13 cellular contexts compared by ENCODE assay signal in genomic region chr16:58345574-58346354, GRCh38. TPM values are rescaled to one million over a fixed set of nuclear protein-coding genes. Genes with fewer than 3 reads are reported as not detected.
DNase-seq lines count a peak whose midpoint lies in the region; ATAC-seq, FAIRE-seq and TF ChIP-seq lines count a peak whose summit lies in the region.
"Had no signal": no experiment of that assay in that cellular context is flagged by ENCODE, and none has a peak within 500 bp of the region (broad histone marks: within the 10 kb centered on the region; RNA-seq: fewer than 3 reads in every experiment).

No MANE protein-coding gene starts in this region.

- no peak for FAIRE-seq in HepG2 (lab: Jason Lieb, UNC)

- H3K27me3 ChIP-seq in liver (ENCODE audit: control insufficient read depth in 4 of 4, insufficient read depth in 4 of 4, low read length in 3 of 4) (peaks cover 0 to 6% (median 3%) of the 10 kb centered on the region in 4 donors), HepG2 (ENCODE audit: control insufficient read depth in 1 of 2, insufficient read depth in 2 of 2, low read length in 2 of 2) (peaks cover 0 to 16% of the 10 kb centered on the region in 2 experiments; a peak in 2 of 5 replicates), OCI-LY1 (ENCODE audit: insufficient read depth, low read length) (no peaks in the 10 kb centered on the region), MG63 (peaks cover 15% of the 10 kb centered on the region)

- TF ChIP-seq RAD21 in liver (IDR thresholded peaks at IDR 0.05) (peak; percentile 18), HepG2 (CRISPR knock-in tag; IDR thresholded peaks at IDR 0.05) (no peak)

- peaks cover 35% of the 10 kb centered on the region for H3K27me3 Mint-ChIP-seq in activated naive CD8-positive, alpha-beta T cell treated with anti-CD3 and anti-CD28 coated beads, Interleukin-2, amount 50 U/mL, for 24 hours
- H3K27me3 Mint-ChIP-seq in nephron progenitor cell (ENCODE audit: low read depth, poor library complexity), result peaks cover 30% of the 10 kb centered on the region

- intact Hi-C loops in HepG2 (cut with micrococcal nuclease; ENCODE audit: unreplicated experiment), result no loop called here

- H3K9me2 ChIP-seq in OCI-LY1 (ENCODE audit: low read depth, low read length), result no peaks in the 10 kb centered on the region

- H3K79me2 ChIP-seq in HepG2 (ENCODE audit: insufficient read depth, low read length) (no peaks in the 10 kb centered on the region), OCI-LY1 (ENCODE audit: insufficient read depth, low read length) (no peaks in the 10 kb centered on the region)

- TF ChIP-seq EP300 in HepG2 (IDR thresholded peaks at IDR 0.05; ENCODE audit: low read depth in 2 of 2, low read length in 2 of 2) (no peak), HepG2 (CRISPR knock-in tag; IDR thresholded peaks at IDR 0.05; ENCODE audit: borderline replicate concordance) (no peak)

- H3K4me1 Mint-ChIP-seq in activated naive CD8-positive, alpha-beta T cell treated with anti-CD3 and anti-CD28 coated beads, Interleukin-2, amount 50 U/mL, for 24 hours, result no peaks in the 10 kb centered on the region
- peaks cover 11% of the 10 kb centered on the region for H3K4me1 Mint-ChIP-seq in nephron progenitor cell
- H3K4me1 Mint-ChIP-seq: stimulated activated memory B cell treated with anti-CD40 and anti-IgM and Interleukin-4, amounts not matched to agents 10 μg/mL and 1 μg/mL and 100 μg/mL, for 72 hours had no signal

- no peak overlapping the region for H3K4me3 ChIP-seq in liver (ENCODE audit: low read depth in 1 of 3, low read length in 3 of 3)
- no peak overlapping the region for H3K4me3 ChIP-seq in HepG2 (replicated peaks in 1 of 3; ENCODE audit: insufficient read depth in 1 of 3, low read depth in 2 of 3, low read length in 3 of 3)
- H3K4me3 ChIP-seq in OCI-LY1 (ENCODE audit: low read depth, low read length, poor library complexity, severe bottlenecking), result peak overlapping the region; percentile 9
- no peak overlapping the region for H3K4me3 ChIP-seq in MG63

- WGBS in liver, result 80% methylated on average over 14 of the region's 14 CpGs
- 32% methylated on average over 14 of the region's 14 CpGs for WGBS in HepG2 (ENCODE audit: low lambda C conversion rate)

- H3K36me3 Mint-ChIP-seq in activated naive CD8-positive, alpha-beta T cell treated with anti-CD3 and anti-CD28 coated beads, Interleukin-2, amount 50 U/mL, for 24 hours (ENCODE audit: low read depth), result no peaks in the 10 kb centered on the region
- H3K36me3 Mint-ChIP-seq in nephron progenitor cell (ENCODE audit: low read depth), result no peaks in the 10 kb centered on the region
- H3K36me3 Mint-ChIP-seq: stimulated activated memory B cell treated with anti-CD40 and anti-IgM and Interleukin-4, amounts not matched to agents 10 μg/mL and 1 μg/mL and 100 μg/mL, for 72 hours had no signal

- no peaks in the 10 kb centered on the region for H3F3A ChIP-seq in OCI-LY1 (ENCODE audit: insufficient read depth, low read length)

- in situ Hi-C loops in HepG2 (cut with HindIII; ENCODE audit: extremely low pct_ligation_motif_present, low pct_unique_long_range_greater_than_20kb), result no loop called here

- H3K27ac ChIP-seq in liver (ENCODE audit: low read depth in 1 of 2, low read length in 2 of 2), result no peak overlapping the region
- H3K27ac ChIP-seq in HepG2 (ENCODE audit: extremely low read length, insufficient read depth, low read length), result no peak overlapping the region
- H3K27ac ChIP-seq in OCI-LY1 (ENCODE audit: low read depth, low read length, poor library complexity, severe bottlenecking), result no peak overlapping the region

- H3K4me1 ChIP-seq in liver (ENCODE audit: control insufficient read depth in 4 of 4, insufficient read depth in 4 of 4, low read length in 3 of 4), result no peaks in the 10 kb centered on the region
- H3K4me1 ChIP-seq in HepG2 (ENCODE audit: insufficient read depth, low read length), result no peaks in the 10 kb centered on the region
- H3K4me1 ChIP-seq in OCI-LY1 (ENCODE audit: insufficient read depth, low read length, severe bottlenecking), result peaks cover 17% of the 10 kb centered on the region

- TF ChIP-seq CTCF in liver (IDR thresholded peaks at IDR 0.05; ENCODE audit: low read depth, low read length, missing input control) (no peak), HepG2 (CRISPR knock-in tag; IDR thresholded peaks at IDR 0.05) (no peak), OCI-LY1 (IDR thresholded peaks at IDR 0.05; ENCODE audit: low read length) (peak; percentile 43), nephron progenitor cell (IDR thresholded peaks at IDR 0.05) (no peak)

- CTCF ChIA-PET in HepG2 (lab: Yijun Ruan, JAX; ENCODE audit: low intra/inter-chr PET ratio, low total read pairs), result no interaction called here

- POLR2A ChIA-PET in HepG2 (lab: Yijun Ruan, JAX), result no interaction called here

- H3K9me3 Mint-ChIP-seq in activated naive CD8-positive, alpha-beta T cell treated with anti-CD3 and anti-CD28 coated beads, Interleukin-2, amount 50 U/mL, for 24 hours, result no peaks in the 10 kb centered on the region
- no peaks in the 10 kb centered on the region for H3K9me3 Mint-ChIP-seq in nephron progenitor cell
- H3K9me3 Mint-ChIP-seq: stimulated activated memory B cell treated with anti-CD40 and anti-IgM and Interleukin-4, amounts not matched to agents 10 μg/mL and 1 μg/mL and 100 μg/mL, for 72 hours had no signal

- H3K9me3 ChIP-seq in liver (ENCODE audit: control insufficient read depth in 4 of 4, low read length in 3 of 4), result no peaks in the 10 kb centered on the region
- H3K9me3 ChIP-seq in HepG2 (ENCODE audit: low read length), result no peaks in the 10 kb centered on the region
- H3K9me3 ChIP-seq in OCI-LY1 (ENCODE audit: low read length), result no peaks in the 10 kb centered on the region
- H3K9me3 ChIP-seq in MG63, result no peaks in the 10 kb centered on the region

- H3K4me2 ChIP-seq in HepG2 (ENCODE audit: low read depth, low read length), result no peak overlapping the region
- H3K4me2 ChIP-seq in OCI-LY1 (ENCODE audit: low read length), result peak overlapping the region; percentile 28; the same call in 1 of the 2 replicates

- H3K4me3 Mint-ChIP-seq in activated naive CD8-positive, alpha-beta T cell treated with anti-CD3 and anti-CD28 coated beads, Interleukin-2, amount 50 U/mL, for 24 hours, result no peak overlapping the region
- no peak overlapping the region for H3K4me3 Mint-ChIP-seq in nephron progenitor cell
- H3K4me3 Mint-ChIP-seq: stimulated activated memory B cell treated with anti-CD40 and anti-IgM and Interleukin-4, amounts not matched to agents 10 μg/mL and 1 μg/mL and 100 μg/mL, for 72 hours had no signal

- no peak for DNase-seq in HepG2 (ENCODE audit: low spot score)
- DNase-seq in dermis blood vessel endothelial cell, result peak; percentile 29
- DNase-seq in NCI-H510A (lab: John Stamatoyannopoulos, UW), result no peak
- no peak for DNase-seq in MG63
- no peak for DNase-seq in activated naive CD8-positive, alpha-beta T cell treated with anti-CD3 and anti-CD28 coated beads, Interleukin-2, amount 50 U/mL, for 24 hours
- DNase-seq in nephron progenitor cell, result no peak
- DNase-seq: activated CD8-positive, alpha-beta memory T cell treated with anti-CD3 and anti-CD28 coated beads, Interleukin-2, amount 50 U/mL, for 48 hours; central memory CD4-positive, alpha-beta T cell; foreskin melanocyte; mesenchymal stem cell had no signal

- H3K9ac ChIP-seq in liver (ENCODE audit: low read depth in 1 of 2, low read length in 2 of 2), result no peak overlapping the region
- no peak overlapping the region for H3K9ac ChIP-seq in HepG2 (ENCODE audit: insufficient read depth, low read depth, low read length)
- no peak overlapping the region for H3K9ac ChIP-seq in OCI-LY1 (ENCODE audit: low read length)

- H3K27ac Mint-ChIP-seq in activated naive CD8-positive, alpha-beta T cell treated with anti-CD3 and anti-CD28 coated beads, Interleukin-2, amount 50 U/mL, for 24 hours, result no peak overlapping the region
- no peak overlapping the region for H3K27ac Mint-ChIP-seq in nephron progenitor cell
- H3K27ac Mint-ChIP-seq: stimulated activated memory B cell treated with anti-CD40 and anti-IgM and Interleukin-4, amounts not matched to agents 10 μg/mL and 1 μg/mL and 100 μg/mL, for 72 hours had no signal

- H2AFZ ChIP-seq in HepG2 (ENCODE audit: low read length) (no peak overlapping the region), OCI-LY1 (ENCODE audit: low read length) (no peak overlapping the region)

- ATAC-seq in HepG2, result no peak
- no peak for ATAC-seq in activated naive CD8-positive, alpha-beta T cell treated with anti-CD3 and anti-CD28 coated beads, Interleukin-2, amount 50 U/mL, for 24 hours
- ATAC-seq: stimulated activated memory B cell treated with anti-CD40 and anti-IgM and Interleukin-4, amounts not matched to agents 10 μg/mL and 1 μg/mL and 100 μg/mL, for 72 hours had no signal

- TF ChIP-seq POLR2A in HepG2 (IDR thresholded peaks at IDR 0.05; ENCODE audit: insufficient read depth in 1 of 2, low read depth in 2 of 2, low read length in 2 of 2), result no peak

- H3K36me3 ChIP-seq in liver (ENCODE audit: control insufficient read depth in 4 of 4, insufficient read depth in 3 of 4, low read depth in 1 of 4, low read length in 3 of 4), result no peaks in the 10 kb centered on the region
- H3K36me3 ChIP-seq in HepG2 (replicated peaks in 1 of 2; ENCODE audit: control insufficient read depth in 1 of 2, insufficient read depth in 2 of 2, low read length in 2 of 2), result no peaks in the 10 kb centered on the region
- H3K36me3 ChIP-seq in OCI-LY1 (ENCODE audit: insufficient read depth, low read length), result no peaks in the 10 kb centered on the region
- no peaks in the 10 kb centered on the region for H3K36me3 ChIP-seq in MG63

- H4K20me1 ChIP-seq in HepG2 (ENCODE audit: insufficient read depth, low read length) (no peaks in the 10 kb centered on the region), OCI-LY1 (ENCODE audit: insufficient read depth, low read length) (no peaks in the 10 kb centered on the region)

- BruUV-seq in HepG2 (replicated peaks; lab: Mats Ljungman, UMichigan), result no TSS peak

RNA-seq across cellular contexts. Expression of gene GINS3, which starts 46.5 kb away (rescaled TPM):
- total RNA-seq in liver, result 1 to 10 TPM in 1 of 2 donors, under 1 TPM in 1; 0.92 to 5.9 TPM
- 1 to 10 TPM in 1 of 2 donors, under 1 TPM in 1; 0.76 to 1.5 TPM for polyA plus RNA-seq in liver
- total RNA-seq in HepG2 (2016; rRNA removed; fragmentation: Illumina TruSeq; extraction: Trizol), result 19.3 and 28.4 TPM in 2 replicates
- 4.4 and 4.7 TPM in 2 replicates for total RNA-seq in HepG2 (2016; cell fraction: cytosol; rRNA removed; fragmentation: Illumina TruSeq; extraction: Trizol; ENCODE audit: low read depth)
- 20.6 and 28.8 TPM in 2 replicates for total RNA-seq in HepG2 (2016; cell fraction: insoluble cytoplasmic fraction; rRNA removed; fragmentation: Illumina TruSeq; extraction: Trizol)
- 12.4 TPM in 2 replicates for total RNA-seq in HepG2 (2016; cell fraction: membrane; rRNA removed; fragmentation: Illumina TruSeq; extraction: Trizol)
- 10.8 and 11.4 TPM in 2 replicates for total RNA-seq in HepG2 (2016; cell fraction: nucleus; rRNA removed; fragmentation: Illumina TruSeq; extraction: Trizol)
- 5.4 and 6.5 TPM in 2 replicates for polyA plus RNA-seq in HepG2 (2011; rRNA removed)
- 4.5 and 4.8 TPM in 2 replicates for polyA plus RNA-seq in HepG2 (2011; cell fraction: cytosol; rRNA removed)
- polyA plus RNA-seq in HepG2 (2011; cell fraction: nucleus; rRNA removed), result 2.4 and 3.0 TPM in 2 replicates
- polyA plus RNA-seq in HepG2 (2012), result 2.6 and 4.9 TPM in 2 replicates
- 2.3 and 2.7 TPM in 2 replicates for polyA plus RNA-seq in HepG2 (2016; cell fraction: cytosol; fragmentation: Illumina TruSeq; extraction: Trizol; ENCODE audit: low read depth)
- 32.3 and 33.0 TPM in 2 replicates for polyA plus RNA-seq in HepG2 (2016; cell fraction: insoluble cytoplasmic fraction; fragmentation: Illumina TruSeq; extraction: Trizol; ENCODE audit: low read depth)
- 5.0 and 6.1 TPM in 2 replicates for polyA plus RNA-seq in HepG2 (2016; cell fraction: membrane; fragmentation: Illumina TruSeq; extraction: Trizol; ENCODE audit: low read depth)
- 13.6 and 14.2 TPM in 2 replicates for polyA plus RNA-seq in HepG2 (2016; cell fraction: nucleus; fragmentation: Illumina TruSeq; extraction: Trizol; ENCODE audit: insufficient read depth, low read depth)
- polyA minus RNA-seq in HepG2 (2011; rRNA and poly(A)+ RNA removed; ENCODE audit: low replicate concordance), result 6.5 and 30.3 TPM in 2 replicates
- 2.4 and 3.4 TPM in 2 replicates for polyA minus RNA-seq in HepG2 (2011; cell fraction: cytosol; rRNA and poly(A)+ RNA removed)
- polyA minus RNA-seq in HepG2 (2011; cell fraction: nucleus; rRNA and poly(A)+ RNA removed), result 3.1 and 3.5 TPM in 2 replicates
- total RNA-seq in dermis blood vessel endothelial cell, result 7.8 and 13.9 TPM in 2 replicates
- total RNA-seq in MG63 (2014; rRNA removed; shearing (Covaris generic); ENCODE audit: low replicate concordance), result 20.7 and 24.3 TPM in 2 replicates

RNA-seq across cellular contexts. Expression of gene PRSS54, which starts 50.9 kb away (rescaled TPM):
- not detected for total RNA-seq in liver
- polyA plus RNA-seq in liver, result not detected
- not detected in 2 replicates for total RNA-seq in HepG2 (2016; rRNA removed; fragmentation: Illumina TruSeq; extraction: Trizol)
- total RNA-seq in HepG2 (2016; cell fraction: cytosol; rRNA removed; fragmentation: Illumina TruSeq; extraction: Trizol; ENCODE audit: low read depth), result not detected in 2 replicates
- not detected in 2 replicates for total RNA-seq in HepG2 (2016; cell fraction: insoluble cytoplasmic fraction; rRNA removed; fragmentation: Illumina TruSeq; extraction: Trizol)
- total RNA-seq in HepG2 (2016; cell fraction: membrane; rRNA removed; fragmentation: Illumina TruSeq; extraction: Trizol), result not detected in 2 replicates
- total RNA-seq in HepG2 (2016; cell fraction: nucleus; rRNA removed; fragmentation: Illumina TruSeq; extraction: Trizol), result not detected in 2 replicates
- not detected in 2 replicates for polyA plus RNA-seq in HepG2 (2011; rRNA removed)
- not detected in 2 replicates for polyA plus RNA-seq in HepG2 (2011; cell fraction: cytosol; rRNA removed)
- polyA plus RNA-seq in HepG2 (2011; cell fraction: nucleus; rRNA removed), result not detected in 2 replicates
- not detected in 2 replicates for polyA plus RNA-seq in HepG2 (2012)
- polyA plus RNA-seq in HepG2 (2016; cell fraction: cytosol; fragmentation: Illumina TruSeq; extraction: Trizol; ENCODE audit: low read depth), result not detected in 2 replicates
- polyA plus RNA-seq in HepG2 (2016; cell fraction: insoluble cytoplasmic fraction; fragmentation: Illumina TruSeq; extraction: Trizol; ENCODE audit: low read depth), result not detected in 2 replicates
- not detected in 2 replicates for polyA plus RNA-seq in HepG2 (2016; cell fraction: membrane; fragmentation: Illumina TruSeq; extraction: Trizol; ENCODE audit: low read depth)
- not detected in 2 replicates for polyA plus RNA-seq in HepG2 (2016; cell fraction: nucleus; fragmentation: Illumina TruSeq; extraction: Trizol; ENCODE audit: insufficient read depth, low read depth)
- not detected in 2 replicates for polyA minus RNA-seq in HepG2 (2011; rRNA and poly(A)+ RNA removed; ENCODE audit: low replicate concordance)
- polyA minus RNA-seq in HepG2 (2011; cell fraction: cytosol; rRNA and poly(A)+ RNA removed), result not detected in 2 replicates
- polyA minus RNA-seq in HepG2 (2011; cell fraction: nucleus; rRNA and poly(A)+ RNA removed), result not detected in 2 replicates
- total RNA-seq in dermis blood vessel endothelial cell, result not detected in 2 replicates
- not detected in 2 replicates for total RNA-seq in MG63 (2014; rRNA removed; shearing (Covaris generic); ENCODE audit: low replicate concordance)
